31 cellular contexts compared by ENCODE assay signal in genomic region chr4:163892417-163892816, GRCh38.
"Had no signal": no experiment of that assay in that cellular context is flagged by ENCODE, and none has a peak within 500 bp of the region (broad histone marks: within the 10 kb centered on the region; RNA-seq: fewer than 3 reads in every experiment).

No MANE protein-coding gene starts in this region.

- H3K4me1 ChIP-seq: ascending aorta, breast epithelium, esophagus muscularis mucosa, foreskin keratinocyte, gastroesophageal sphincter, heart right ventricle had no signal

- ATAC-seq: activated CD4-positive, CD25-positive, alpha-beta regulatory T cell treated with anti-CD3 and anti-CD28 coated beads, Interleukin-2, amount 50 U/mL, for 24 hours; activated CD8-positive, alpha-beta T cell treated with anti-CD3 and anti-CD28 coated beads for 36 hours; activated naive CD4-positive, alpha-beta T cell treated with anti-CD3 and anti-CD28 coated beads, Interleukin-2, amount 50 U/mL, for 72 hours; activated T-cell treated with anti-CD3 and anti-CD28 coated beads, Interleukin-2, amount 50 U/mL, for 4 hours; activated T-helper 17 cell treated with anti-CD3 and anti-CD28 coated beads, Interleukin-2, amount 50 U/mL, for 72 hours; foreskin keratinocyte; gastroesophageal sphincter; heart right ventricle had no signal

- H3K27ac ChIP-seq: ascending aorta, breast epithelium, cardiac muscle cell, coronary artery, dorsolateral prefrontal cortex, esophagus muscularis mucosa, foreskin keratinocyte, gastroesophageal sphincter, heart right ventricle, hepatocyte, VCaP had no signal

- DNase-seq: activated B cell treated with CpG ODN at 0.5 μM for 24 hours; activated CD4-positive, alpha-beta T cell treated with anti-CD3 and anti-CD28 coated beads for 48 hours; activated CD4-positive, alpha-beta T cell treated with anti-CD3 and anti-CD28 coated beads, Interleukin-2, amount 50 U/mL, for 1 hour; activated CD4-positive, alpha-beta T cell treated with anti-CD3 and anti-CD28 coated beads, Interleukin-2, amount 50 U/mL, for 48 hours; activated CD8-positive, alpha-beta memory T cell treated with anti-CD3 and anti-CD28 coated beads for 24 hours; activated CD8-positive, alpha-beta T cell treated with anti-CD3 and anti-CD28 coated beads for 36 hours; activated effector memory CD4-positive, alpha-beta T cell treated with Interleukin-2 at 50 U/mL for 16 hours; activated gamma-delta T cell treated with Interleukin-2 at 50 U/mL for 16 hours; activated naive CD4-positive, alpha-beta T cell treated with anti-CD3 and anti-CD28 coated beads for 36 hours; activated naive CD8-positive, alpha-beta T cell treated with anti-CD3 and anti-CD28 coated beads, Interleukin-2, amount 10 ng/mL, durations not matched to agents 7 days and 5 days; activated T-cell treated with anti-CD3 and anti-CD28 coated beads, Interleukin-2, amount 50 U/mL, for 4 hours; central memory CD4-positive, alpha-beta T cell; cerebellar nuclear complex; dorsolateral prefrontal cortex; effector memory CD4-positive, alpha-beta T cell; endodermal cell; erythroblast; foreskin keratinocyte; heart right ventricle; T-helper 2 cell had no signal

- H3K36me3 ChIP-seq: ascending aorta, breast epithelium, cardiac muscle cell, esophagus muscularis mucosa, gastroesophageal sphincter, heart right ventricle had no signal

- H3K4me3 ChIP-seq: ascending aorta, breast epithelium, cardiac muscle cell, coronary artery, dorsolateral prefrontal cortex, esophagus muscularis mucosa, gastroesophageal sphincter, heart right ventricle, hepatocyte had no signal

- H3K9me3 ChIP-seq: gastroesophageal sphincter had no signal
